ENCODE assay signal across 1 cellular context in genomic region chr17:50127661-50128361, GRCh38.
TF ChIP-seq lines count a peak whose summit lies in the region.

No MANE protein-coding gene starts in this region.

TF ChIP-seq in IMR-90, 13 proteins besides CTCF, POLR2A, EP300 and RAD21 (continued from another document):
- TF ChIP-seq ELK1 (IDR thresholded peaks at IDR 0.05; ENCODE audit: borderline replicate concordance, low read depth, low read length) (no peak), MAFK (IDR thresholded peaks at IDR 0.05; ENCODE audit: low read depth, low read length) (no peak)
